Comparison of ENCODE assay signal across 11 cellular contexts in genomic region chr1:197080323-197080722, GRCh38. TPM values are rescaled to one million over a fixed set of nuclear protein-coding genes. Genes with fewer than 3 reads are reported as not detected.
"Had no signal": no experiment of that assay in that cellular context is flagged by ENCODE, and none has a peak within 500 bp of the region (broad histone marks: within the 10 kb centered on the region; RNA-seq: fewer than 3 reads in every experiment).

No MANE protein-coding gene starts in this region.

- FAIRE-seq: H1, H54, HepG2 had no signal

- H3K4me2 ChIP-seq: GM23338 had no signal

- ATAC-seq: GM23338, HepG2 had no signal

- DNase-seq: H9, HCEC 1CT, HFFc6, KG1 had no signal

- H3K27ac ChIP-seq: HL-60 had no signal

- H2AFZ ChIP-seq: GM23338 had no signal

- H3K4me3 ChIP-seq: GM23338 had no signal

RNA-seq across cellular contexts. Expression of gene F13B, which starts 13.3 kb away (rescaled TPM):
- total RNA-seq: GM23338, H1, H9, HFFc6, HT1080 had no signal
- polyA plus RNA-seq: GM23338, H1, IgD-negative memory B cell had no signal
